In genomic region chrX:101977091-101977490, GRCh38 we compare ENCODE assay signal across 27 cellular contexts.
"Had no signal": no experiment of that assay in that cellular context is flagged by ENCODE, and none has a peak within 500 bp of the region (broad histone marks: within the 10 kb centered on the region; RNA-seq: fewer than 3 reads in every experiment).

No MANE protein-coding gene starts in this region.

- H2AFZ ChIP-seq: neural progenitor cell, parathyroid adenoma had no signal

- H3K36me3 ChIP-seq: left lung, lower lobe of right lung, neural progenitor cell, stomach, thyroid gland, upper lobe of left lung, vagina had no signal

- H3K4me3 ChIP-seq: left lung, lower lobe of right lung, neural progenitor cell, psoas muscle, stomach, thyroid gland, upper lobe of left lung, vagina had no signal

- H3K4me1 ChIP-seq: left lung, lower lobe of right lung, neural progenitor cell, parathyroid adenoma, psoas muscle, stomach, thyroid gland, upper lobe of left lung, vagina had no signal

- H3K4me2 ChIP-seq: neural progenitor cell had no signal

- DNase-seq: activated CD4-positive, alpha-beta memory T cell treated with anti-CD3 and anti-CD28 coated beads, Interleukin-2, amount 10 ng/mL, durations not matched to agents 7 days and 5 days; activated CD4-positive, alpha-beta T cell treated with anti-CD3 and anti-CD28 coated beads for 1 hour; activated CD4-positive, alpha-beta T cell treated with anti-CD3 and anti-CD28 coated beads, Interleukin-2, amount 10 ng/mL, durations not matched to agents 7 days and 5 days; activated gamma-delta T cell treated with Interleukin-2 at 50 U/mL for 16 hours; activated T-cell treated with anti-CD3 and anti-CD28 coated beads, Interleukin-2, amount 50 U/mL, for 4 hours; effector CD8-positive, alpha-beta T cell; head of caudate nucleus; hypothalamus; left lung; lower lobe of right lung; mesendoderm; natural killer cell; occipital lobe; psoas muscle; stimulated activated CD4-positive, alpha-beta T cell treated with anti-CD3 and anti-CD28 coated beads, Interleukin-15, amount 100 ng/mL, for 24 hours; stimulated activated CD4-positive, alpha-beta T cell treated with anti-CD3 and anti-CD28 coated beads, Interleukin-2, amount 100 ng/mL, for 24 hours; stimulated activated naive B cell treated with anti-CD40 and anti-IgM and Interleukin-4, amounts not matched to agents 10 μg/mL and 1 μg/mL and 100 μg/mL, for 72 hours; stomach; T-helper 2 cell; thyroid gland; upper lobe of left lung had no signal

- H3K27ac ChIP-seq: left lung, lower lobe of right lung, neural progenitor cell, parathyroid adenoma, psoas muscle, stomach, thyroid gland, upper lobe of left lung, vagina had no signal

- H3K27me3 ChIP-seq: neural progenitor cell, stomach, thyroid gland, upper lobe of left lung, vagina had no signal

- ATAC-seq: activated naive CD4-positive, alpha-beta T cell treated with anti-CD3 and anti-CD28 coated beads, Interleukin-2, amount 50 U/mL, for 72 hours; activated T-cell treated with anti-CD3 and anti-CD28 coated beads, Interleukin-2, amount 50 U/mL, for 4 hours; activated T-helper 17 cell treated with anti-CD3 and anti-CD28 coated beads, Interleukin-2, amount 50 U/mL, for 72 hours; left lung; lower lobe of right lung; natural killer cell; psoas muscle; stimulated activated naive B cell treated with anti-CD40 and anti-IgM and Interleukin-4, amounts not matched to agents 10 μg/mL and 1 μg/mL and 100 μg/mL, for 72 hours; WTC11 had no signal

- H3K9me3 ChIP-seq: left lung, lower lobe of right lung, thyroid gland, upper lobe of left lung, vagina had no signal

- H3K9ac ChIP-seq: neural progenitor cell, parathyroid adenoma had no signal
